Comparison of ENCODE assay signal across 26 cellular contexts in the genomic region with DNA sequence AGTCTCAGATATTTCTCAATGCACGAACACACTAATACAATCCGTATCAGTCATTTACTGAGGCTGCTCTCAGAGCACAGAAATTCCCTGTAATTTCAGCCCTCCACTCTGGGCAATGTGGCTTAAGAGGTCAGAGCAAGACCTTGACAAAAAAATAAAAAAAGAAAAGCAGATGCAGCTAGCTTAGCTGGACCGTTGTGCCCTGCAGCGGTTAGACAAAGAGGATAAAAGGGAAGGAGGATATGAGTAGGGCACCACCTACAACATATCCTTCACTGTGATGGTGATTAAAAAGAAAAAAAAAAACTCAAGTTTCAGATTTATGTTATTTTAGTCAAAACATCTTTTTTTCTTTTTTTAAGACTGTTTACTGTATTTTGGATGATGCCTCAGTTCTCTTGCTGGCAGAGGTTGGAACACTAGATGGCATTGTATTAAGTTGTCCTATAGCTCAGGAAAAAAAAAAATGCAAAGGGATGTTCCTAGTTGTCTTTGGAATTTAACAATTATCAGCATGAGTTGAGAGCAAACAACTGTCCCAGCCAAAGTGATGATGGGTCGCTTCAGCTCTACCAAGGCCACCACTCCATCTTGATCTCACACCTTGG. TPM values are rescaled to one million over a fixed set of nuclear protein-coding genes. Genes with fewer than 3 reads are reported as not detected.
A peak's percentile ranks its signal among the peaks of the same experiment; 100 is the strongest.
DNase-seq lines count a peak whose midpoint lies in the region; ATAC-seq and TF ChIP-seq lines count a peak whose summit lies in the region.
"Had no signal": no experiment of that assay in that cellular context is flagged by ENCODE, and none has a peak within 500 bp of the region (broad histone marks: within the 10 kb centered on the region; RNA-seq: fewer than 3 reads in every experiment).

No MANE protein-coding gene starts in this region.

- H3K4me1 ChIP-seq in Panc1 (ENCODE audit: control insufficient read depth, insufficient read depth, low read length) (peaks cover 4% of the 10 kb centered on the region; the same call in 1 of the 2 replicates), heart right ventricle (no peaks in the 10 kb centered on the region), HAP-1 (no peaks in the 10 kb centered on the region)

- H3K9me3 Mint-ChIP-seq in osteocyte (ENCODE audit: unreplicated experiment): peaks cover 6% of the 10 kb centered on the region
- H3K9me3 Mint-ChIP-seq: activated CD4-positive, alpha-beta T cell treated with anti-CD3 and anti-CD28 coated beads, Interleukin-2, amount 10 ng/mL, durations not matched to agents 24 days and 14 days; CD4-positive, CD25-positive, alpha-beta regulatory T cell had no signal

- H3K27me3 Mint-ChIP-seq in osteocyte (ENCODE audit: unreplicated experiment): no peaks in the 10 kb centered on the region

- H3K4me3 Mint-ChIP-seq in osteocyte (ENCODE audit: unreplicated experiment): no peak overlapping the region
- H3K4me3 Mint-ChIP-seq: activated CD4-positive, alpha-beta T cell treated with anti-CD3 and anti-CD28 coated beads, Interleukin-2, amount 10 ng/mL, durations not matched to agents 24 days and 14 days; CD4-positive, CD25-positive, alpha-beta regulatory T cell; mesothelial cell of epicardium; neural crest cell; stimulated activated naive CD8-positive, alpha-beta T cell treated with anti-CD3 and anti-CD28 coated beads, Interleukin-15, amount 100 ng/mL, for 72 hours had no signal

- POLR2A ChIA-PET in Panc1 (lab: Charles Lee): no interaction called here

- DNase-seq in NCI-H2171 treated with DMSO at 0.1 percent for 48 hours (lab: John Stamatoyannopoulos, UW): peak; percentile 30
- no peak for DNase-seq in NCI-H2171 (lab: John Stamatoyannopoulos, UW)
- no peak for DNase-seq in Panc1 (ENCODE audit: low read depth, low spot score)
- DNase-seq in choroid plexus epithelial cell (ENCODE audit: low read depth): peak; percentile 39
- no peak for DNase-seq in osteocyte (ENCODE audit: extremely low spot score, unreplicated experiment)
- no peak for DNase-seq in heart right ventricle
- DNase-seq in activated gamma-delta T cell treated with Interleukin-2 at 50 U/mL for 16 hours: no peak
- DNase-seq in HAP-1 (ENCODE audit: low spot score in 2 of 2): no peak
- DNase-seq: 8988T; activated CD4-positive, alpha-beta T cell treated with anti-CD3 and anti-CD28 coated beads, Interleukin-2, amount 10 ng/mL, durations not matched to agents 24 days and 14 days; activated CD8-positive, alpha-beta memory T cell treated with anti-CD3 and anti-CD28 coated beads, Interleukin-2, amount 50 U/mL, for 4 hours; activated effector memory CD4-positive, alpha-beta T cell treated with anti-CD3 and anti-CD28 coated beads, Interleukin-2, amount 50 U/mL, for 16 hours; amygdala; CD4-positive, CD25-positive, alpha-beta regulatory T cell; dermis blood vessel endothelial cell; esophagus squamous epithelium; H7; hippocampal formation; KG1; kidney glomerular epithelial cell; NCI-H1417 treated with DMSO at 0.1 percent for 48 hours; retina; stimulated activated naive CD8-positive, alpha-beta T cell treated with anti-CD3 and anti-CD28 coated beads, Interleukin-15, amount 100 ng/mL, for 72 hours had no signal

- intact Hi-C loops in Panc1 (cut with micrococcal nuclease; ENCODE audit: unreplicated experiment): no loop called here
- intact Hi-C loops in heart right ventricle (cut with DNase I): loop anchor here in 7 of 10 donors (5.0 to 10.0 kb wide), 6 partner anchors 38 to 480 kb away; no protein-coding TSS in a partner anchor

- BruUV-seq in Panc1 (replicated peaks; lab: Mats Ljungman, UMichigan): no TSS peak

- no peaks in the 10 kb centered on the region for H3K9me3 ChIP-seq in Panc1 (ENCODE audit: control insufficient read depth, insufficient read depth, low read depth, low read length)
- peaks cover 0 to 3% (median 0%) of the 10 kb centered on the region in 11 donors for H3K9me3 ChIP-seq in heart right ventricle
- H3K9me3 ChIP-seq in HAP-1: no peaks in the 10 kb centered on the region
- H3K9me3 ChIP-seq: esophagus squamous epithelium had no signal

- ATAC-seq in Panc1 (no peak), heart right ventricle (no peak)
- ATAC-seq: stimulated activated naive CD8-positive, alpha-beta T cell treated with anti-CD3 and anti-CD28 coated beads, Interleukin-15, amount 100 ng/mL, for 72 hours had no signal

- H3K36me3 ChIP-seq in Panc1 (ENCODE audit: control insufficient read depth, insufficient read depth, low read length): no peaks in the 10 kb centered on the region
- H3K36me3 ChIP-seq in heart right ventricle: no peaks in the 10 kb centered on the region
- no peaks in the 10 kb centered on the region for H3K36me3 ChIP-seq in HAP-1 (replicated peaks)
- H3K36me3 ChIP-seq: esophagus squamous epithelium had no signal

- H3K27me3 ChIP-seq in Panc1 (ENCODE audit: control insufficient read depth, insufficient read depth, low read length): no peaks in the 10 kb centered on the region
- peaks cover 0 to 3% (median 0%) of the 10 kb centered on the region in 7 donors for H3K27me3 ChIP-seq in heart right ventricle
- no peaks in the 10 kb centered on the region for H3K27me3 ChIP-seq in HAP-1 (ENCODE audit: low read depth)

- no peak overlapping the region for H3K27ac ChIP-seq in Panc1 (ENCODE audit: low read length)
- no peak overlapping the region for H3K27ac ChIP-seq in heart right ventricle
- H3K27ac ChIP-seq: esophagus squamous epithelium, SK-N-MC had no signal

- peak; percentile 20; the same call in 1 of the 2 replicates for TF ChIP-seq CTCF in Panc1 (IDR thresholded peaks at IDR 0.05)
- peak; percentile 47 for TF ChIP-seq CTCF in choroid plexus epithelial cell (conservative IDR thresholded peaks at IDR 0.05; ENCODE audit: low read depth, low read length)
- peak; percentile 44 for TF ChIP-seq CTCF in osteocyte (IDR thresholded peaks at IDR 0.05)
- no peak for TF ChIP-seq CTCF in heart right ventricle (IDR thresholded peaks at IDR 0.05)

- CTCF ChIA-PET in Panc1 (lab: Charles Lee): no interaction called here

- no peak overlapping the region for H3K27ac Mint-ChIP-seq in osteocyte (ENCODE audit: unreplicated experiment)
- H3K27ac Mint-ChIP-seq: activated CD4-positive, alpha-beta T cell treated with anti-CD3 and anti-CD28 coated beads, Interleukin-2, amount 10 ng/mL, durations not matched to agents 24 days and 14 days; CD4-positive, CD25-positive, alpha-beta regulatory T cell; mesothelial cell of epicardium had no signal

- in situ Hi-C loops in Panc1 (cut with HindIII; ENCODE audit: low pct_unique_long_range_greater_than_20kb, low sequenced_read_pairs): no loop called here
- in situ Hi-C loops in HAP-1 (cut with MboI; ENCODE audit: low sequenced_read_pairs): loop anchor here (25.0 kb wide), 1 partner anchor 482 kb away; no protein-coding TSS in a partner anchor

- 82 to 84% methylated on average over 5 of the region's 5 CpGs for WGBS in heart right ventricle, 2 donors

- peaks cover 2% of the 10 kb centered on the region for H3K4me1 Mint-ChIP-seq in osteocyte (ENCODE audit: unreplicated experiment)
- H3K4me1 Mint-ChIP-seq: activated CD4-positive, alpha-beta T cell treated with anti-CD3 and anti-CD28 coated beads, Interleukin-2, amount 10 ng/mL, durations not matched to agents 24 days and 14 days; CD4-positive, CD25-positive, alpha-beta regulatory T cell; mesothelial cell of epicardium; stimulated activated naive CD8-positive, alpha-beta T cell treated with anti-CD3 and anti-CD28 coated beads, Interleukin-15, amount 100 ng/mL, for 72 hours had no signal

- H3K36me3 Mint-ChIP-seq in osteocyte (ENCODE audit: unreplicated experiment): no peaks in the 10 kb centered on the region
- H3K36me3 Mint-ChIP-seq: CD4-positive, CD25-positive, alpha-beta regulatory T cell; mesothelial cell of epicardium had no signal

- H3K4me3 ChIP-seq in Panc1 (ENCODE audit: low read depth in 2 of 2, low read length in 2 of 2) (no peak overlapping the region), choroid plexus epithelial cell (ENCODE audit: low read depth, low read length) (no peak overlapping the region), heart right ventricle (no peak overlapping the region), HAP-1 (no peak overlapping the region)
- H3K4me3 ChIP-seq: esophagus squamous epithelium, SK-N-MC had no signal

RNA-seq across cellular contexts. Expression of a gene that starts 59.9 kb away (rescaled TPM):
- 6.3 TPM for total RNA-seq in Panc1 (2021; ENCODE audit: unreplicated experiment)
- 3.2 TPM for polyA plus RNA-seq in Panc1 (2012; ENCODE audit: insufficient read length)
- total RNA-seq in osteocyte: 0.30 and 0.65 TPM in 2 replicates
- total RNA-seq in heart right ventricle: 1 to 10 TPM; 1.2 to 2.1 (median 1.6) TPM
- under 1 TPM; 0.37 to 0.45 TPM for polyA plus RNA-seq in heart right ventricle

Comparison
In these comparisons a context has a peak if more than half of its experiments do, and no peak if none do; other contexts are left out.
1. DNase-seq: peak in NCI-H2171 treated with DMSO at 0.1 percent for 48 hours (single experiment) and choroid plexus epithelial cell (single experiment); none in NCI-H2171 (single experiment), Panc1 (single experiment), osteocyte (single experiment), heart right ventricle (0 of 2), activated gamma-delta T cell treated with Interleukin-2 at 50 U/mL for 16 hours (single experiment) and HAP-1 (0 of 2).
2. CTCF ChIP-seq: peak in Panc1 (single experiment), choroid plexus epithelial cell (single experiment) and osteocyte (single experiment); none in heart right ventricle (0 of 9).